In the genomic region with DNA sequence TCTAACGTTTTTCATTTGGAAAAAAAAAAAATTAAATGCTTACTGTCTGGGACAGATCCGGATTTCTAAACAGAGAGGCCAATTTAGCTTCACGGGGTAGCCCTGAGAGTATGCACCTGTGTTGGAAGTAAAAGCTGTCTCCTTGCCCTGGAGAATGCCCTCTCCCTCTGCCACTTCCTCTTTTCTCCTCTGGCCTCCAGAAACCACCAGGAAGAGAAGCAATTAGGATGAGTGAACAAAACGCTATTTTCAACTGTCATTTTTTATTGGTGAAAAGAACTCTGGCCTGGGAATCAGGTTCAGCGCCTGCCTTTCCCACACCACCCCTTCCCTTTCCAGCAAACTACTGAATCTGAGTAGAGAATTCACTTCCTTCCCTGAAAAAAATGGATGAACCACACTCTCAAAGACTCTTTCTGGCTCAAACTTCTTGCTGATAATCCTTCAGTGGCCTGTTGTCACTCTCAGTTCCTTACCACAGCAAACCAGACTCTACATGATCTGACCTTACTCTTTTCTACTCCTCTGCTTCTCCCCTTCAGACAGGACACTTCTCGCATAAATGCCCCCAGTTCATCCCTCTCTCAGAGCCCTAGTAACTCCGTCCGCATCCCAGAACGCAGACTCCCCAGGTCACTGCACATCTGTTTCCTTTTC, we compare ENCODE assay signal across 10 cellular contexts. TPM values are rescaled to one million over a fixed set of nuclear protein-coding genes. Genes with fewer than 3 reads are reported as not detected.
DNase-seq lines count a peak whose midpoint lies in the region; ATAC-seq and TF ChIP-seq lines count a peak whose summit lies in the region.
"Had no signal": no experiment of that assay in that cellular context is flagged by ENCODE, and none has a peak within 500 bp of the region (broad histone marks: within the 10 kb centered on the region; RNA-seq: fewer than 3 reads in every experiment).

No MANE protein-coding gene starts in this region.

- H3K4me2 ChIP-seq in mammary epithelial cell (ENCODE audit: insufficient read depth, low read depth, low read length): no peak overlapping the region

- no peak for TF ChIP-seq EP300 in suprapubic skin (IDR thresholded peaks at IDR 0.05)

- CTCF ChIA-PET in mammary epithelial cell (lab: Charles Lee; ENCODE audit: low non-redundant PET): no interaction called here

- DNase-seq in NCI-H69 (lab: John Stamatoyannopoulos, UW) (peak; percentile 63), mammary epithelial cell (no peak), gastrocnemius medialis (no peak), suprapubic skin (ENCODE audit: low spot score in 2 of 2) (no peak), NCI-H1417 (lab: John Stamatoyannopoulos, UW) (no peak), NCI-H2081 (lab: John Stamatoyannopoulos, UW) (no peak)
- DNase-seq in activated CD4-positive, alpha-beta T cell treated with anti-CD3 and anti-CD28 coated beads, Interleukin-2, amount 50 U/mL, for 4 hours: no peak
- DNase-seq: NCI-H1105 had no signal

- TF ChIP-seq POLR2A in gastrocnemius medialis (IDR thresholded peaks at IDR 0.05): no peak
- no peak for TF ChIP-seq POLR2A in suprapubic skin (IDR thresholded peaks at IDR 0.05)

- H3K4me1 ChIP-seq in mammary epithelial cell (ENCODE audit: insufficient read depth, low read length): peaks cover 32% of the 10 kb centered on the region
- H3K4me1 ChIP-seq in gastrocnemius medialis: peaks cover 80 to 84% of the 10 kb centered on the region in 2 donors
- H3K4me1 ChIP-seq in suprapubic skin: peaks cover 52% of the 10 kb centered on the region

- in situ Hi-C loops in mammary epithelial cell (cut with MboI; ENCODE audit: low sequenced_read_pairs in 2 of 2): no loop called here
- in situ Hi-C loops in gastrocnemius medialis (cut with MboI; ENCODE audit: low sequenced_read_pairs in 4 of 4): no loop called here

- dilution Hi-C loops in mammary epithelial cell (cut with HindIII; ENCODE audit: low sequenced_read_pairs): no loop called here

- BruUV-seq in mammary epithelial cell (replicated peaks; lab: Mats Ljungman, UMichigan): no TSS peak

- no peak for TF ChIP-seq CTCF in mammary epithelial cell (conservative IDR thresholded peaks at IDR 0.05 in 1 of 2, IDR thresholded peaks at IDR 0.05 in 1 of 2; ENCODE audit: extremely low read depth in 1 of 2, insufficient read depth in 1 of 2, low read depth in 1 of 2, low read length in 2 of 2)
- TF ChIP-seq CTCF in gastrocnemius medialis (IDR thresholded peaks at IDR 0.05 in 4 of 5, conservative IDR thresholded peaks at IDR 0.05 in 1 of 5): no peak
- no peak for TF ChIP-seq CTCF in suprapubic skin (IDR thresholded peaks at IDR 0.05)

- H3K27ac ChIP-seq in mammary epithelial cell (ENCODE audit: insufficient read depth, low read depth, low read length): peak overlapping the region; percentile 48
- H3K27ac ChIP-seq in gastrocnemius medialis: peak overlapping the region; percentile 79 to 86 (median 81)
- H3K27ac ChIP-seq in suprapubic skin: no peak overlapping the region
- H3K27ac ChIP-seq: VCaP had no signal

- H3K79me2 ChIP-seq in mammary epithelial cell (ENCODE audit: insufficient read depth, low read length): peaks cover 99% of the 10 kb centered on the region

- WGBS in mammary epithelial cell (ENCODE audit: low coverage, missing lambda C conversion rate): 90% methylated on average over 9 of the region's 9 CpGs
- WGBS in suprapubic skin: 71% methylated on average over 9 of the region's 9 CpGs

- H3K9me3 ChIP-seq in mammary epithelial cell (replicated peaks; ENCODE audit: insufficient read depth, low read length) (no peaks in the 10 kb centered on the region), gastrocnemius medialis (no peaks in the 10 kb centered on the region), suprapubic skin (no peaks in the 10 kb centered on the region)

- H3K36me3 ChIP-seq in mammary epithelial cell (ENCODE audit: insufficient read depth, low read length) (peaks cover 29% of the 10 kb centered on the region), gastrocnemius medialis (no peaks in the 10 kb centered on the region), suprapubic skin (no peaks in the 10 kb centered on the region)

- no peaks in the 10 kb centered on the region for H4K20me1 ChIP-seq in mammary epithelial cell (ENCODE audit: insufficient read depth, low read length)

- H3K4me3 ChIP-seq in mammary epithelial cell (replicated peaks in 1 of 3; ENCODE audit: insufficient read depth in 1 of 3, low read depth in 2 of 3, low read length in 3 of 3) (no peak overlapping the region), gastrocnemius medialis (no peak overlapping the region), suprapubic skin (no peak overlapping the region)

- peak; percentile 49 for ATAC-seq in GM19043 (IDR thresholded peaks at IDR 0.05; ENCODE audit: low read depth, unreplicated experiment)
- ATAC-seq in gastrocnemius medialis: no peak

- H2AFZ ChIP-seq in mammary epithelial cell (ENCODE audit: low read depth, low read length): no peak overlapping the region

- H3K27me3 ChIP-seq in mammary epithelial cell (ENCODE audit: insufficient read depth, low read length) (no peaks in the 10 kb centered on the region), gastrocnemius medialis (no peaks in the 10 kb centered on the region), suprapubic skin (no peaks in the 10 kb centered on the region)

- intact Hi-C loops in mammary epithelial cell (cut with micrococcal nuclease) (loop anchor here (5.0 to 10.0 kb wide), 2 partner anchors 151 to 336 kb away; no protein-coding TSS in a partner anchor), gastrocnemius medialis (cut with DNase I; ENCODE audit: low total_unique reads) (no loop called here)

- no peak overlapping the region for H3K9ac ChIP-seq in mammary epithelial cell (ENCODE audit: insufficient read depth, low read length)

RNA-seq across cellular contexts. Expression of a gene that starts 29.8 kb away (rescaled TPM):
- total RNA-seq in mammary epithelial cell (10 to 100 TPM; 41.3 to 81.5 TPM), gastrocnemius medialis (10 to 100 TPM in 1 of 4 donors, 1 to 10 TPM in 3; 6.8 to 12.0 (median 7.6) TPM), suprapubic skin (10 to 100 TPM; 10.0 to 17.4 (median 10.7) TPM)
- 32.7 TPM for polyA plus RNA-seq in mammary epithelial cell
- 90.2 TPM for polyA minus RNA-seq in mammary epithelial cell
